Comparison of ENCODE assay signal across 31 cellular contexts in the genomic region with DNA sequence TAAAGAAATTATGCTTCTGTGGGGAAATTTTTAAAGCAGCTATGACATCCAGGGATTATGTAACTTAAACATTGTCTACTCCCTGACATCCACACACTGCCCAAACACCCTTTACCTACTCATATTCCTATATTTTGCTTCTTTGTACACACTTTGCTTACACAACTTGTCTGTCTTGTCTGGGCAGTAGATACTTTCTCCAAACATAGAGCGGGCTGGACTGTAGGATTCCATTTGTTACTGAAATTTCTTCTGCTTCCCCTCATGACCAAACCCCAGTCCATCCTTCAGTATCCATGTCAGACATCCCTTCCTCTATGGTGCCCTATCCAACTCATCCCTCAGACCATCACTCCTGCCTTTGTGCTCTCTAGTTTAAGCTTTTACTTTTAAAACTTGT.
"Had no signal": no experiment of that assay in that cellular context is flagged by ENCODE, and none has a peak within 500 bp of the region (broad histone marks: within the 10 kb centered on the region; RNA-seq: fewer than 3 reads in every experiment).

No MANE protein-coding gene starts in this region.

- H3K4me1 ChIP-seq: ascending aorta, uterus had no signal

- H3K27ac Mint-ChIP-seq: activated CD4-positive, alpha-beta memory T cell treated with anti-CD3 and anti-CD28 coated beads for 36 hours; activated CD4-positive, alpha-beta T cell treated with anti-CD3 and anti-CD28 coated beads, Interleukin-2, amount 10 ng/mL, durations not matched to agents 24 days and 14 days; activated naive CD4-positive, alpha-beta T cell treated with anti-CD3 and anti-CD28 coated beads for 36 hours; activated naive CD8-positive, alpha-beta T cell treated with anti-CD3 and anti-CD28 coated beads, Interleukin-2, amount 10 ng/mL, durations not matched to agents 7 days and 5 days; activated T-helper 1 cell treated with anti-CD3 and anti-CD28 coated beads, Interleukin-12 subunit alpha, Interleukin-12 subunit beta, Interleukin-2, Interleukin-4 antibody, amounts not matched to agents 30 ng/mL and 10 ng/mL and 1 ng/mL, durations not matched to agents 14 hours and 24 hours and 36 hours; brain; effector memory CD8-positive, alpha-beta T cell; mesothelial cell of epicardium; T-helper 1 cell treated with Interleukin-12 subunit alpha and Interleukin-12 subunit beta and Interleukin-4 antibody, amounts not matched to agents 30 μg/mL and 1 μg/mL, for 36 hours had no signal

- H3K27me3 ChIP-seq: ascending aorta, cardiac muscle cell, foreskin keratinocyte, heart right ventricle, pancreas, uterus had no signal

- ATAC-seq: effector memory CD8-positive, alpha-beta T cell; psoas muscle had no signal

- H3K4me3 Mint-ChIP-seq: activated CD4-positive, alpha-beta memory T cell treated with anti-CD3 and anti-CD28 coated beads for 36 hours; activated CD4-positive, alpha-beta T cell treated with anti-CD3 and anti-CD28 coated beads, Interleukin-2, amount 10 ng/mL, durations not matched to agents 24 days and 14 days; activated naive CD4-positive, alpha-beta T cell treated with anti-CD3 and anti-CD28 coated beads for 36 hours; activated naive CD8-positive, alpha-beta T cell treated with anti-CD3 and anti-CD28 coated beads, Interleukin-2, amount 10 ng/mL, durations not matched to agents 7 days and 5 days; activated T-helper 1 cell treated with anti-CD3 and anti-CD28 coated beads, Interleukin-12 subunit alpha, Interleukin-12 subunit beta, Interleukin-2, Interleukin-4 antibody, amounts not matched to agents 30 ng/mL and 10 ng/mL and 1 ng/mL, durations not matched to agents 14 hours and 24 hours and 36 hours; brain; effector memory CD8-positive, alpha-beta T cell; mesothelial cell of epicardium; naive B cell; neural crest cell; T-helper 1 cell treated with Interleukin-12 subunit alpha and Interleukin-12 subunit beta and Interleukin-4 antibody, amounts not matched to agents 30 μg/mL and 1 μg/mL, for 36 hours had no signal

- H3K9me3 Mint-ChIP-seq: activated CD4-positive, alpha-beta memory T cell treated with anti-CD3 and anti-CD28 coated beads for 36 hours; activated naive CD4-positive, alpha-beta T cell treated with anti-CD3 and anti-CD28 coated beads for 36 hours; activated naive CD8-positive, alpha-beta T cell treated with anti-CD3 and anti-CD28 coated beads, Interleukin-2, amount 10 ng/mL, durations not matched to agents 7 days and 5 days; activated T-helper 1 cell treated with anti-CD3 and anti-CD28 coated beads, Interleukin-12 subunit alpha, Interleukin-12 subunit beta, Interleukin-2, Interleukin-4 antibody, amounts not matched to agents 30 ng/mL and 10 ng/mL and 1 ng/mL, durations not matched to agents 14 hours and 24 hours and 36 hours; brain; effector memory CD8-positive, alpha-beta T cell; mesothelial cell of epicardium; naive B cell; neural crest cell had no signal

- H3K36me3 Mint-ChIP-seq: activated CD4-positive, alpha-beta memory T cell treated with anti-CD3 and anti-CD28 coated beads for 36 hours; activated naive CD8-positive, alpha-beta T cell treated with anti-CD3 and anti-CD28 coated beads, Interleukin-2, amount 10 ng/mL, durations not matched to agents 7 days and 5 days; brain; mesothelial cell of epicardium; naive B cell had no signal

- H3K27me3 Mint-ChIP-seq: activated CD4-positive, alpha-beta memory T cell treated with anti-CD3 and anti-CD28 coated beads for 36 hours; activated CD4-positive, alpha-beta T cell treated with anti-CD3 and anti-CD28 coated beads, Interleukin-2, amount 10 ng/mL, durations not matched to agents 24 days and 14 days; activated naive CD8-positive, alpha-beta T cell treated with anti-CD3 and anti-CD28 coated beads, Interleukin-2, amount 10 ng/mL, durations not matched to agents 7 days and 5 days; effector memory CD8-positive, alpha-beta T cell; naive B cell had no signal

- H3K27ac ChIP-seq: ascending aorta, cardiac muscle cell, coronary artery, foreskin keratinocyte, psoas muscle, thoracic aorta, uterus had no signal

- DNase-seq: activated CD4-positive, alpha-beta memory T cell treated with anti-CD3 and anti-CD28 coated beads for 36 hours; activated CD4-positive, alpha-beta T cell treated with anti-CD3 and anti-CD28 coated beads, Interleukin-2, amount 10 ng/mL, durations not matched to agents 24 days and 14 days; activated CD4-positive, CD25-positive, alpha-beta regulatory T cell treated with anti-CD3 and anti-CD28 coated beads, Interleukin-2, amount 50 U/mL, for 72 hours; activated CD8-positive, alpha-beta memory T cell treated with anti-CD3 and anti-CD28 coated beads, Interleukin-2, amount 50 U/mL, for 4 hours; activated effector memory CD4-positive, alpha-beta T cell treated with anti-CD3 and anti-CD28 coated beads, Interleukin-2, amount 50 U/mL, for 16 hours; activated naive CD4-positive, alpha-beta T cell treated with anti-CD3 and anti-CD28 coated beads for 36 hours; activated naive CD8-positive, alpha-beta T cell treated with anti-CD3 and anti-CD28 coated beads, Interleukin-2, amount 10 ng/mL, durations not matched to agents 7 days and 5 days; activated T-cell treated with anti-CD3 and anti-CD28 coated beads, Interleukin-2, amount 50 U/mL, for 1 hour; cerebellar nuclear complex; effector memory CD8-positive, alpha-beta T cell; foreskin keratinocyte; heart right ventricle; mammary epithelial cell; naive B cell; nucleus accumbens; psoas muscle; stimulated activated CD4-positive, alpha-beta T cell treated with anti-CD3 and anti-CD28 coated beads, Interleukin-15, amount 100 ng/mL, for 24 hours; stimulated activated CD4-positive, alpha-beta T cell treated with anti-CD3 and anti-CD28 coated beads, Interleukin-2, amount 100 ng/mL, for 24 hours; stimulated activated naive CD4-positive, alpha-beta T cell; T-helper 9 cell; uterus had no signal

- H3K4me3 ChIP-seq: ascending aorta, cardiac muscle cell, coronary artery, heart right ventricle, pancreas, psoas muscle, thoracic aorta, uterus had no signal

- H3K36me3 ChIP-seq: ascending aorta, cardiac muscle cell, heart right ventricle, pancreas, thoracic aorta, uterus had no signal

- H3K9me3 ChIP-seq: ascending aorta, heart right ventricle, pancreas, psoas muscle, thoracic aorta, uterus had no signal
